In the genomic region with DNA sequence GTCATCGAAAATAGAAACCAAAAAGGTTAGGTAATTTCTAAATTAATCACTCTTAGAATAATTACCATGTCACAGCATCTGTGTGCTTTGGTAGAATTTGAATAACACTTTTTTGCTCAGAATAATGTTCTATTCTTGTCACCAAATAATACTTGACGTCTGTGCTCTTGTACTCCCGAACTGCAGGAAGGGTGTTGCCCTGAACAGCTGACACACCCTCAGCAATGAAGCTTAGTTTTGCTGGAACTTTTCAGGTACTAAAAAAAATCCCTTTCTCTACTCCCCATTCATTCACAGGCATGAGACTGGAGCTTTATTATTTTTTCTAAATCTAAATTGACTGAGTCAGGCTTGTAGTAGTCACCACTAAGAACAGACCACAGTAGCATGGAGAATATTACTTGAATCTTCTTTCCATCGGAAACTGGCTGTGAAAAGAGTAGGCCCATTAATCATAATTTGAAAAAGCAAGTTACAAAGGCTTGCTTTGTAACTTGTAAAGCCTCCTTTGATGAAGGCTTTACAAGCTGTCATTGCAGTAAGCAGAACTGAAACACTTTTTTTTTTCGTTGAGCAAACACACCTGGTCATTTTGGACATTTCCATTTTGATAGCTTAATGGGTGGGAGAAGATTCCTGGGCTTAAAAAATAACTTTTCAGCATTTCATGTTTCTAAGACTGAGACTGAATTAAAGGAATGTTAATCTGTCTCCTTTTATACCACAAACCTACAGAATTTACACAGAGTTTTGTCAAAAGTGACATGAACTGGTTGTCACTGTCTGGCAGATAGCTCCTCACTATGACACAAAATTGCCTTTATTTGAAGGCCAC, we compare ENCODE assay signal across 8 cellular contexts.
DNase-seq lines count a peak whose midpoint lies in the region; ATAC-seq and TF ChIP-seq lines count a peak whose summit lies in the region.

No MANE protein-coding gene starts in this region.

- peak; percentile 47 for DNase-seq in T-helper 2 cell treated with Interferon-gamma antibody and Interleukin-4, amounts not matched to agents 5 μg/mL and 100 μg/mL, for 36 hours (ENCODE audit: low spot score)
- DNase-seq in germinal center (ENCODE audit: low spot score) (peak; percentile 41), NCI-H1436 treated with DMSO at 0.1 percent for 48 hours (lab: John Stamatoyannopoulos, UW) (no peak), EL (no peak)
- DNase-seq in stimulated activated CD4-positive, alpha-beta T cell treated with anti-CD3 and anti-CD28 coated beads, Interleukin-2, amount 100 ng/mL, for 4 hours (ENCODE audit: low read depth) = peak; percentile 39

- peaks cover 0 to 98% (median 48%) of the 10 kb centered on the region in 10 experiments; a peak in 15 of 20 replicates for H3K4me1 ChIP-seq in BLaER1 treated with 17β-estradiol and CSF1 and Interleukin-3, amounts not matched to agents 10 nM and 100 nM

- no peak overlapping the region for H3K4me3 ChIP-seq in BLaER1 treated with 17β-estradiol and CSF1 and Interleukin-3, amounts not matched to agents 10 nM and 100 nM

- H4K20me1 ChIP-seq in BLaER1 treated with 17β-estradiol and CSF1 and Interleukin-3, amounts not matched to agents 10 nM and 100 nM = no peaks in the 10 kb centered on the region

- no peaks in the 10 kb centered on the region for H3K9me3 ChIP-seq in BLaER1 treated with 17β-estradiol and CSF1 and Interleukin-3, amounts not matched to agents 10 nM and 100 nM (replicated peaks in 1 of 11)

- TF ChIP-seq POLR2A in GM19099 (IDR thresholded peaks at IDR 0.05; ENCODE audit: extremely low read depth, insufficient read length, low read depth) = peak; percentile 16

- H3K27ac ChIP-seq in BLaER1 treated with 17β-estradiol and CSF1 and Interleukin-3, amounts not matched to agents 10 nM and 100 nM = peak overlapping the region in 7 of 11 experiments; percentile 84 to 99 (median 92); a peak in 14 of 22 replicates

- peak; percentile 57 for ATAC-seq in HG03135 (IDR thresholded peaks at IDR 0.05; ENCODE audit: unreplicated experiment)

- H3K4me3 Mint-ChIP-seq in T-helper 2 cell treated with Interferon-gamma antibody and Interleukin-4, amounts not matched to agents 5 μg/mL and 100 μg/mL, for 36 hours = peak overlapping the region; percentile 74

- H3K9ac ChIP-seq in BLaER1 treated with 17β-estradiol and CSF1 and Interleukin-3, amounts not matched to agents 10 nM and 100 nM = peak overlapping the region in 5 of 11 experiments; percentile 26 to 63 (median 52); a peak in 8 of 22 replicates

- H3K27me3 Mint-ChIP-seq in T-helper 2 cell treated with Interferon-gamma antibody and Interleukin-4, amounts not matched to agents 5 μg/mL and 100 μg/mL, for 36 hours (ENCODE audit: low read depth) = no peaks in the 10 kb centered on the region

- peaks cover 5% of the 10 kb centered on the region for H3K36me3 Mint-ChIP-seq in T-helper 2 cell treated with Interferon-gamma antibody and Interleukin-4, amounts not matched to agents 5 μg/mL and 100 μg/mL, for 36 hours (ENCODE audit: low read depth)

- no peaks in the 10 kb centered on the region for H3K36me3 ChIP-seq in BLaER1 treated with 17β-estradiol and CSF1 and Interleukin-3, amounts not matched to agents 10 nM and 100 nM

- no peaks in the 10 kb centered on the region for H3K9me3 Mint-ChIP-seq in T-helper 2 cell treated with Interferon-gamma antibody and Interleukin-4, amounts not matched to agents 5 μg/mL and 100 μg/mL, for 36 hours

- peak overlapping the region; percentile 91 for H3K27ac Mint-ChIP-seq in T-helper 2 cell treated with Interferon-gamma antibody and Interleukin-4, amounts not matched to agents 5 μg/mL and 100 μg/mL, for 36 hours

- peak overlapping the region in 8 of 11 experiments; percentile 11 to 78 (median 64); a peak in 14 of 22 replicates for H3K4me2 ChIP-seq in BLaER1 treated with 17β-estradiol and CSF1 and Interleukin-3, amounts not matched to agents 10 nM and 100 nM

- H3K4me1 Mint-ChIP-seq in T-helper 2 cell treated with Interferon-gamma antibody and Interleukin-4, amounts not matched to agents 5 μg/mL and 100 μg/mL, for 36 hours (ENCODE audit: low read depth) = peaks cover 41% of the 10 kb centered on the region

- H3K27me3 ChIP-seq in BLaER1 treated with 17β-estradiol and CSF1 and Interleukin-3, amounts not matched to agents 10 nM and 100 nM = no peaks in the 10 kb centered on the region

Comparison
In these comparisons a context has a peak if more than half of its experiments do, and no peak if none do; other contexts are left out.
1. DNase-seq: peak in T-helper 2 cell treated with Interferon-gamma antibody and Interleukin-4, amounts not matched to agents 5 μg/mL and 100 μg/mL, for 36 hours (single experiment), germinal center (single experiment) and stimulated activated CD4-positive, alpha-beta T cell treated with anti-CD3 and anti-CD28 coated beads, Interleukin-2, amount 100 ng/mL, for 4 hours (single experiment); none in NCI-H1436 treated with DMSO at 0.1 percent for 48 hours (single experiment) and EL (single experiment).